ENCODE assay signal across 26 cellular contexts in genomic region chr12:71321531-71321930, GRCh38.
"Had no signal": no experiment of that assay in that cellular context is flagged by ENCODE, and none has a peak within 500 bp of the region (broad histone marks: within the 10 kb centered on the region; RNA-seq: fewer than 3 reads in every experiment).

No MANE protein-coding gene starts in this region.

- H3K27me3 ChIP-seq: ovary, right atrium auricular region, right lobe of liver, tibial nerve, uterus had no signal

- H3K27ac Mint-ChIP-seq: immature natural killer cell; natural killer cell treated with Interleukin-12 subunit alpha and Interleukin-12 subunit beta and Interleukin-15 and Interleukin-18, amount 100 ng/mL, for 72 hours; progenitor cell of endocrine pancreas; stimulated activated effector memory CD8-positive, alpha-beta T cell treated with anti-CD3 and anti-CD28 coated beads, Interleukin-12 subunit alpha, Interleukin-12 subunit beta, amount 100 ng/mL, for 72 hours; stimulated activated naive CD8-positive, alpha-beta T cell treated with anti-CD3 and anti-CD28 coated beads, Interleukin-15, amount 100 ng/mL, for 72 hours; type B pancreatic cell had no signal

- H3K27me3 Mint-ChIP-seq: natural killer cell treated with Interleukin-12 subunit alpha and Interleukin-12 subunit beta and Interleukin-15 and Interleukin-18, amount 100 ng/mL, for 72 hours; progenitor cell of endocrine pancreas; stimulated activated naive CD8-positive, alpha-beta T cell treated with anti-CD3 and anti-CD28 coated beads, Interleukin-15, amount 100 ng/mL, for 72 hours; type B pancreatic cell had no signal

- H3K4me1 ChIP-seq: left ventricle myocardium inferior, right atrium auricular region, right lobe of liver, tibial nerve, uterus had no signal

- H3K9me3 ChIP-seq: ovary had no signal

- H3K4me3 ChIP-seq: left ventricle myocardium inferior, lung, mucosa of descending colon, ovary, right atrium auricular region, right lobe of liver, tibial nerve, uterus had no signal

- H3K36me3 Mint-ChIP-seq: stimulated activated effector memory CD8-positive, alpha-beta T cell treated with anti-CD3 and anti-CD28 coated beads, Interleukin-12 subunit alpha, Interleukin-12 subunit beta, amount 100 ng/mL, for 72 hours; type B pancreatic cell had no signal

- H3K9me3 Mint-ChIP-seq: type B pancreatic cell had no signal

- H3K27ac ChIP-seq: left ventricle myocardium inferior, ovary, right atrium auricular region, right lobe of liver, tibial nerve, uterus had no signal

- H3K36me3 ChIP-seq: left ventricle myocardium inferior, ovary, right atrium auricular region, right lobe of liver, tibial nerve, uterus had no signal

- H3K4me3 Mint-ChIP-seq: immature natural killer cell; naive thymus-derived CD4-positive, alpha-beta T cell; natural killer cell treated with Interleukin-12 subunit alpha and Interleukin-12 subunit beta and Interleukin-15 and Interleukin-18, amount 100 ng/mL, for 72 hours; stimulated activated effector memory CD8-positive, alpha-beta T cell treated with anti-CD3 and anti-CD28 coated beads, Interleukin-12 subunit alpha, Interleukin-12 subunit beta, amount 100 ng/mL, for 72 hours; stimulated activated naive CD8-positive, alpha-beta T cell treated with anti-CD3 and anti-CD28 coated beads, Interleukin-15, amount 100 ng/mL, for 72 hours; type B pancreatic cell had no signal

- H3K4me1 Mint-ChIP-seq: immature natural killer cell; naive thymus-derived CD4-positive, alpha-beta T cell; stimulated activated effector memory CD8-positive, alpha-beta T cell treated with anti-CD3 and anti-CD28 coated beads, Interleukin-12 subunit alpha, Interleukin-12 subunit beta, amount 100 ng/mL, for 72 hours; stimulated activated naive CD8-positive, alpha-beta T cell treated with anti-CD3 and anti-CD28 coated beads, Interleukin-15, amount 100 ng/mL, for 72 hours had no signal

- DNase-seq: hypothalamus; immature natural killer cell; kidney; left colon; left ventricle myocardium inferior; midbrain; mucosa of descending colon; naive thymus-derived CD4-positive, alpha-beta T cell; ovary; right lobe of liver; stimulated activated CD4-positive, alpha-beta T cell treated with anti-CD3 and anti-CD28 coated beads, Interleukin-12 subunit alpha, Interleukin-12 subunit beta, amount 100 ng/mL, for 4 hours; stimulated activated CD4-positive, alpha-beta T cell treated with anti-CD3 and anti-CD28 coated beads, Interleukin-15, amount 100 ng/mL, for 24 hours; stimulated activated CD4-positive, alpha-beta T cell treated with anti-CD3 and anti-CD28 coated beads, Interleukin-2, amount 100 ng/mL, for 24 hours; stimulated activated CD4-positive, alpha-beta T cell treated with anti-CD3 and anti-CD28 coated beads, Interleukin-4, amount 100 ng/mL, for 1 hour; stimulated activated naive CD4-positive, alpha-beta T cell; stimulated activated naive CD8-positive, alpha-beta T cell treated with anti-CD3 and anti-CD28 coated beads, Interleukin-15, amount 100 ng/mL, for 72 hours; substantia nigra; uterus had no signal

- FAIRE-seq: islet of Langerhans, kidney had no signal

- ATAC-seq: left colon; mucosa of descending colon; naive thymus-derived CD4-positive, alpha-beta T cell; natural killer cell treated with Interleukin-12 subunit alpha and Interleukin-12 subunit beta and Interleukin-15 and Interleukin-18, amount 100 ng/mL, for 72 hours; right lobe of liver; stimulated activated effector memory CD8-positive, alpha-beta T cell treated with anti-CD3 and anti-CD28 coated beads, Interleukin-12 subunit alpha, Interleukin-12 subunit beta, amount 100 ng/mL, for 72 hours; stimulated activated naive CD8-positive, alpha-beta T cell treated with anti-CD3 and anti-CD28 coated beads, Interleukin-15, amount 100 ng/mL, for 72 hours had no signal
